8 cellular contexts compared by ENCODE assay signal in the genomic region with DNA sequence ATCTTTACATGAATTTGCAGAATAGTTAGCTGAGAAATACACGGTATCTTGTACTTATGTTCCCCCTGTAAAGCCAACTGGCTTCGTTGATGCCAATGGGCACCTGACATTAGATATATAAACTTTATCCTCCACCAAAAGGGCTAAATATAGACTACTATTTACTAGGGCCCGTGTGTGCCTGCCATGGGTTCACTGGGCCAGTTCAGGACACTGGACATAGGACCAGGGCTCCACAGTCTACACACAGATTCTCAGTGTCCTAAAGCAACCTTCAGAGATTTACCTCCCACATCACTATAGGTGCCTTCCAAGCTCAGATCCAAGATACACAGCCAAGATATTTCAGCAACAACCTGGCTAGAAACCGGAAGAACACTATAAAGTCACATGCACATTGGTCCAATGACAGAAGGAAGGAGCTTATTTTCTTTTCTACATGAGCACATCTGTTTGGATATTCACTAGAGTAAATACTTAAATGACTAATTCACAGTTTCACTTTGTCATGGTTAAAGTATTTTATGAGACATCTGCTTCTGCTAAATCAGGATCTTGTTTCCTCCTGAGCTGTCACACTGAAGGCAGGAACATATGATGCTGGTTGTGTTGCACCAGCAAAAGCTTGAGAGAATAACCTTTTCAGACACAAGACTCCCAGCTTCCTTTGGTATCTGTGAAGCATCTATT.
DNase-seq lines count a peak whose midpoint lies in the region; ATAC-seq and TF ChIP-seq lines count a peak whose summit lies in the region.

No MANE protein-coding gene starts in this region.

- no peak overlapping the region for H4K8ac ChIP-seq in IMR-90 (ENCODE audit: low read depth in 2 of 2, low read length in 2 of 2)

- ATAC-seq in GM21390 (IDR thresholded peaks at IDR 0.05; ENCODE audit: unreplicated experiment) (peak; percentile 86), IMR-90 (ENCODE audit: low read depth) (peak; percentile 21)

- H3K27ac ChIP-seq in IMR-90 (ENCODE audit: insufficient read depth, low read length) = no peak overlapping the region

- H2BK5ac ChIP-seq in IMR-90 (ENCODE audit: low read depth, low read length, poor library complexity, severe bottlenecking) = no peak overlapping the region

- TF ChIP-seq RAD21 in IMR-90 (IDR thresholded peaks at IDR 0.05; ENCODE audit: low read length) = no peak

- no peak overlapping the region for H2BK120ac ChIP-seq in IMR-90 (ENCODE audit: low read depth, low read length)

- H4K5ac ChIP-seq in IMR-90 (ENCODE audit: low read depth, low read length) = no peak overlapping the region

- no peak overlapping the region for H3K4ac ChIP-seq in IMR-90 (ENCODE audit: low read depth, low read length)

- dilution Hi-C loops in IMR-90 (cut with HindIII; ENCODE audit: low sequenced_read_pairs, unreplicated experiment) = no loop called here

- H2AK9ac ChIP-seq in IMR-90 (replicated peaks; ENCODE audit: low read depth, low read length, poor library complexity) = no peak overlapping the region

- TF ChIP-seq POLR2A in IMR-90 (IDR thresholded peaks at IDR 0.05; ENCODE audit: low read depth, low read length) = no peak

- WGBS in IMR-90 (ENCODE audit: extremely low coverage in 2 of 2, insufficient read length in 1 of 2), 2 experiments = no CpG with 5 or more reads among the region's 4 CpGs

- no peak overlapping the region for H2AFZ ChIP-seq in IMR-90 (replicated peaks; ENCODE audit: low read length, poor library complexity)

- H3K9me3 ChIP-seq in IMR-90 (ENCODE audit: control insufficient read depth, insufficient read depth, low read length) (no peaks in the 10 kb centered on the region), BE2C (no peaks in the 10 kb centered on the region)

- no peak overlapping the region for H3K4me3 ChIP-seq in IMR-90 (ENCODE audit: insufficient read depth, low read depth, low read length)
- no peak overlapping the region for H3K4me3 ChIP-seq in BE2C (ENCODE audit: low read depth, low read length)

- H3K27me3 ChIP-seq in IMR-90 (ENCODE audit: control insufficient read depth, insufficient read depth, low read length) = no peaks in the 10 kb centered on the region
- no peaks in the 10 kb centered on the region for H3K27me3 ChIP-seq in BE2C

- no peak overlapping the region for H2BK20ac ChIP-seq in IMR-90 (ENCODE audit: low read depth, low read length)

- intact Hi-C loops in IMR-90 (cut with micrococcal nuclease) = no loop called here

- H3K14ac ChIP-seq in IMR-90 (replicated peaks; ENCODE audit: low read depth, low read length) = no peak overlapping the region

- no peak overlapping the region for H2AK5ac ChIP-seq in IMR-90 (ENCODE audit: low read depth, low read length)

- no peaks in the 10 kb centered on the region for H3K9me1 ChIP-seq in IMR-90 (ENCODE audit: insufficient read depth, low read length)

- H4K91ac ChIP-seq in IMR-90 (ENCODE audit: insufficient read depth, low read depth, low read length) = no peak overlapping the region

- no peak overlapping the region for H3K56ac ChIP-seq in IMR-90 (ENCODE audit: extremely low read depth, insufficient read depth, low read length)

- H3K79me1 ChIP-seq in IMR-90 (ENCODE audit: low read depth in 1 of 2, low read length in 2 of 2) = no peaks in the 10 kb centered on the region

- TF ChIP-seq CTCF in IMR-90 (conservative IDR thresholded peaks at IDR 0.05; ENCODE audit: low read depth, low read length) = no peak
- TF ChIP-seq CTCF in BE2C (IDR thresholded peaks at IDR 0.05; ENCODE audit: low read depth, low read length) = no peak

- peak; percentile 13 for DNase-seq in GM03348 (ENCODE audit: low spot score)
- DNase-seq in IMR-90 = peak; percentile 25
- DNase-seq in glomerular visceral epithelial cell (ENCODE audit: extremely low spot score) = peak; percentile 11
- DNase-seq in stimulated activated CD4-positive, alpha-beta T cell treated with anti-CD3 and anti-CD28 coated beads, Interleukin-4, amount 100 ng/mL, for 1 hour = no peak
- DNase-seq in NOMO-1 (lab: John Stamatoyannopoulos, UW; ENCODE audit: unreplicated experiment in 2 of 2) = no peak
- no peak for DNase-seq in BE2C
- no peak for DNase-seq in stimulated activated CD4-positive, alpha-beta T cell treated with anti-CD3 and anti-CD28 coated beads, Interleukin-12 subunit alpha, Interleukin-12 subunit beta, amount 100 ng/mL, for 4 hours

- no peak overlapping the region for H2BK15ac ChIP-seq in IMR-90 (ENCODE audit: low read depth, low read length)

- H3K4me1 ChIP-seq in IMR-90 (ENCODE audit: control insufficient read depth, insufficient read depth, low read length) = no peaks in the 10 kb centered on the region
- no peaks in the 10 kb centered on the region for H3K4me1 ChIP-seq in BE2C

- POLR2A ChIA-PET in IMR-90 (lab: Charles Lee; ENCODE audit: unreplicated experiment) = no interaction called here

- H3K18ac ChIP-seq in IMR-90 (ENCODE audit: low read depth, low read length) = no peak overlapping the region

- CTCF ChIA-PET in IMR-90 (lab: Yijun Ruan, JAX) = interaction anchor here (0.6 kb wide), 1 partner anchor 9 kb away, joined by 3 read pairs; no protein-coding TSS in a partner anchor

- H3K4me2 ChIP-seq in IMR-90 (ENCODE audit: low read depth, low read length) = no peak overlapping the region

- H4K20me1 ChIP-seq in IMR-90 (ENCODE audit: insufficient read depth, low read length) = no peaks in the 10 kb centered on the region

- BruUV-seq in IMR-90 (replicated peaks; lab: Mats Ljungman, UMichigan) = no TSS peak

- H3K36me3 ChIP-seq in IMR-90 (ENCODE audit: control insufficient read depth, insufficient read depth, low read length) (no peaks in the 10 kb centered on the region), BE2C (no peaks in the 10 kb centered on the region)

- in situ Hi-C loops in IMR-90 (cut with MboI; ENCODE audit: low sequenced_read_pairs) = no loop called here

- no peak overlapping the region for H3K9ac ChIP-seq in IMR-90 (ENCODE audit: low read depth, low read length)

- H3K23ac ChIP-seq in IMR-90 (ENCODE audit: low read depth, low read length) = no peak overlapping the region

TF ChIP-seq in IMR-90, 13 proteins besides CTCF, POLR2A, EP300 and RAD21:
- TF ChIP-seq MAZ (IDR thresholded peaks at IDR 0.05; ENCODE audit: borderline replicate concordance, low read depth, low read length) = no peak
- TF ChIP-seq, protein P1, sequence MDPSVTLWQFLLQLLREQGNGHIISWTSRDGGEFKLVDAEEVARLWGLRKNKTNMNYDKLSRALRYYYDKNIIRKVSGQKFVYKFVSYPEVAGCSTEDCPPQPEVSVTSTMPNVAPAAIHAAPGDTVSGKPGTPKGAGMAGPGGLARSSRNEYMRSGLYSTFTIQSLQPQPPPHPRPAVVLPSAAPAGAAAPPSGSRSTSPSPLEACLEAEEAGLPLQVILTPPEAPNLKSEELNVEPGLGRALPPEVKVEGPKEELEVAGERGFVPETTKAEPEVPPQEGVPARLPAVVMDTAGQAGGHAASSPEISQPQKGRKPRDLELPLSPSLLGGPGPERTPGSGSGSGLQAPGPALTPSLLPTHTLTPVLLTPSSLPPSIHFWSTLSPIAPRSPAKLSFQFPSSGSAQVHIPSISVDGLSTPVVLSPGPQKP (IDR thresholded peaks at IDR 0.05; ENCODE audit: borderline replicate concordance, low read depth, low read length) = no peak
- TF ChIP-seq CHD1 (IDR thresholded peaks at IDR 0.05; ENCODE audit: low read depth, low read length) = no peak
- TF ChIP-seq MXI1 (IDR thresholded peaks at IDR 0.05; ENCODE audit: borderline replicate concordance, low read depth, low read length) = no peak
- TF ChIP-seq BHLHE40 (IDR thresholded peaks at IDR 0.05; ENCODE audit: low read depth, low read length) = no peak
- no peak for TF ChIP-seq RCOR1 (IDR thresholded peaks at IDR 0.05; ENCODE audit: insufficient replicate concordance, low read length)
- TF ChIP-seq FOS (IDR thresholded peaks at IDR 0.05; ENCODE audit: low read depth, low read length) = no peak
- TF ChIP-seq RFX5 (IDR thresholded peaks at IDR 0.05; ENCODE audit: low read depth, low read length) = no peak
- TF ChIP-seq, protein P2, sequence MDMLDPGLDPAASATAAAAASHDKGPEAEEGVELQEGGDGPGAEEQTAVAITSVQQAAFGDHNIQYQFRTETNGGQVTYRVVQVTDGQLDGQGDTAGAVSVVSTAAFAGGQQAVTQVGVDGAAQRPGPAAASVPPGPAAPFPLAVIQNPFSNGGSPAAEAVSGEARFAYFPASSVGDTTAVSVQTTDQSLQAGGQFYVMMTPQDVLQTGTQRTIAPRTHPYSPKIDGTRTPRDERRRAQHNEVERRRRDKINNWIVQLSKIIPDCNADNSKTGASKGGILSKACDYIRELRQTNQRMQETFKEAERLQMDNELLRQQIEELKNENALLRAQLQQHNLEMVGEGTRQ (IDR thresholded peaks at IDR 0.05; ENCODE audit: low read depth, low read length) = no peak
- TF ChIP-seq MAFK (IDR thresholded peaks at IDR 0.05; ENCODE audit: low read depth, low read length) = no peak
- no peak for TF ChIP-seq NFE2L2 (IDR thresholded peaks at IDR 0.05; ENCODE audit: low read depth, low read length)
- no peak for TF ChIP-seq SMC3 (IDR thresholded peaks at IDR 0.05; ENCODE audit: low read depth, low read length)
- no peak for TF ChIP-seq CEBPB (IDR thresholded peaks at IDR 0.05; ENCODE audit: low read depth, low read length)

Comparison
In these comparisons a context has a peak if more than half of its experiments do, and no peak if none do; other contexts are left out.
1. DNase-seq: peak in GM03348 (single experiment), IMR-90 (single experiment) and glomerular visceral epithelial cell (single experiment); none in stimulated activated CD4-positive, alpha-beta T cell treated with anti-CD3 and anti-CD28 coated beads, Interleukin-4, amount 100 ng/mL, for 1 hour (single experiment), NOMO-1 (0 of 2), BE2C (single experiment) and stimulated activated CD4-positive, alpha-beta T cell treated with anti-CD3 and anti-CD28 coated beads, Interleukin-12 subunit alpha, Interleukin-12 subunit beta, amount 100 ng/mL, for 4 hours (single experiment).